ENCODE assay signal across 8 cellular contexts in genomic region chr12:74537707-74538385, GRCh38. TPM values are rescaled to one million over a fixed set of nuclear protein-coding genes. Genes with fewer than 3 reads are reported as not detected.
A peak's percentile ranks its signal among the peaks of the same experiment; 100 is the strongest.
DNase-seq lines count a peak whose midpoint lies in the region; ATAC-seq and TF ChIP-seq lines count a peak whose summit lies in the region.

TSS of gene ATXN7L3B (plus strand) at chr12:74537835. CDS start at chr12:74538113, 278 bp downstream.

- peak within 1 kb of the TSS; percentile 93 for H3K27ac ChIP-seq in RWPE1

- DNase-seq in EH (ENCODE audit: low read depth) (peak; percentile 95), GOT3 (lab: John Stamatoyannopoulos, UW) (peak; percentile 53), LNCaP clone FGC (ENCODE audit: low read depth) (peak; percentile 81), RWPE1 (ENCODE audit: low spot score) (peak; percentile 93), fibroblast of peridontal ligament (ENCODE audit: extremely low read depth) (peak; percentile 92)
- peak; percentile 94 for DNase-seq in activated T-helper 2 cell treated with anti-CD3 and anti-CD28 coated beads, Interferon-gamma antibody, Interleukin-2, Interleukin-4, amounts not matched to agents 10 μg/mL and 5 μg/mL and 100 μg/mL, durations not matched to agents 14 hours and 24 hours and 36 hours (ENCODE audit: low spot score)
- peak; percentile 94 for DNase-seq in natural killer cell treated with Interleukin-12 subunit alpha and Interleukin-12 subunit beta and Interleukin-15 and Interleukin-18, amount 100 ng/mL, for 72 hours (ENCODE audit: low spot score)
- DNase-seq in stimulated activated naive CD8-positive, alpha-beta T cell treated with anti-CD3 and anti-CD28 coated beads, Interleukin-15, Interleukin-2, amounts not matched to agents 100 U/mL and 50 U/mL, for 24 hours = peak; percentile 96

- peak; percentile 100 for ATAC-seq in natural killer cell treated with Interleukin-12 subunit alpha and Interleukin-12 subunit beta and Interleukin-15 and Interleukin-18, amount 100 ng/mL, for 72 hours
- ATAC-seq in stimulated activated naive CD8-positive, alpha-beta T cell treated with anti-CD3 and anti-CD28 coated beads, Interleukin-15, Interleukin-2, amounts not matched to agents 100 U/mL and 50 U/mL, for 24 hours = peak; percentile 98

- POLR2A ChIA-PET in RWPE1 (lab: Yijun Ruan, JAX; ENCODE audit: low non-redundant PET) = no interaction called here

- CTCF ChIA-PET in RWPE1 (lab: Yijun Ruan, JAX) = interaction anchor here (0.6 kb wide), 1 partner anchor 1010 kb away, joined by 4 read pairs; no protein-coding TSS in a partner anchor

- H3K4me3 ChIP-seq in LNCaP clone FGC (ENCODE audit: low read depth, low read length) = peak within 1 kb of the TSS; percentile 94

- no peaks in the 10 kb centered on the region for H3K27me3 Mint-ChIP-seq in activated T-helper 2 cell treated with anti-CD3 and anti-CD28 coated beads, Interferon-gamma antibody, Interleukin-2, Interleukin-4, amounts not matched to agents 10 μg/mL and 5 μg/mL and 100 μg/mL, durations not matched to agents 14 hours and 24 hours and 36 hours (ENCODE audit: low read depth)
- H3K27me3 Mint-ChIP-seq in natural killer cell treated with Interleukin-12 subunit alpha and Interleukin-12 subunit beta and Interleukin-15 and Interleukin-18, amount 100 ng/mL, for 72 hours = no peaks in the 10 kb centered on the region

- H3K36me3 Mint-ChIP-seq in activated T-helper 2 cell treated with anti-CD3 and anti-CD28 coated beads, Interferon-gamma antibody, Interleukin-2, Interleukin-4, amounts not matched to agents 10 μg/mL and 5 μg/mL and 100 μg/mL, durations not matched to agents 14 hours and 24 hours and 36 hours (ENCODE audit: low read depth) = peaks cover 51% of the 10 kb centered on the region
- peaks cover 17% of the 10 kb centered on the region for H3K36me3 Mint-ChIP-seq in natural killer cell treated with Interleukin-12 subunit alpha and Interleukin-12 subunit beta and Interleukin-15 and Interleukin-18, amount 100 ng/mL, for 72 hours

- peaks cover 39% of the 10 kb centered on the region for H3K4me1 Mint-ChIP-seq in activated T-helper 2 cell treated with anti-CD3 and anti-CD28 coated beads, Interferon-gamma antibody, Interleukin-2, Interleukin-4, amounts not matched to agents 10 μg/mL and 5 μg/mL and 100 μg/mL, durations not matched to agents 14 hours and 24 hours and 36 hours (ENCODE audit: low read depth)
- H3K4me1 Mint-ChIP-seq in natural killer cell treated with Interleukin-12 subunit alpha and Interleukin-12 subunit beta and Interleukin-15 and Interleukin-18, amount 100 ng/mL, for 72 hours (ENCODE audit: low read depth in 2 of 2) = peaks cover 42 to 56% of the 10 kb centered on the region in 2 donors

- H3K9me3 Mint-ChIP-seq in activated T-helper 2 cell treated with anti-CD3 and anti-CD28 coated beads, Interferon-gamma antibody, Interleukin-2, Interleukin-4, amounts not matched to agents 10 μg/mL and 5 μg/mL and 100 μg/mL, durations not matched to agents 14 hours and 24 hours and 36 hours = no peaks in the 10 kb centered on the region
- no peaks in the 10 kb centered on the region for H3K9me3 Mint-ChIP-seq in natural killer cell treated with Interleukin-12 subunit alpha and Interleukin-12 subunit beta and Interleukin-15 and Interleukin-18, amount 100 ng/mL, for 72 hours

- TF ChIP-seq CTCF in LNCaP clone FGC (IDR thresholded peaks at IDR 0.05; ENCODE audit: control insufficient read depth, extremely low read depth, insufficient read depth) (0 out of 2 replicates have a peak, but pooled peaks have one; percentile 14), RWPE1 (conservative IDR thresholded peaks at IDR 0.05; ENCODE audit: low read depth) (no peak)

- intact Hi-C loops in activated T-helper 2 cell treated with anti-CD3 and anti-CD28 coated beads, Interferon-gamma antibody, Interleukin-2, Interleukin-4, amounts not matched to agents 10 μg/mL and 5 μg/mL and 100 μg/mL, durations not matched to agents 14 hours and 24 hours and 36 hours (cut with micrococcal nuclease) = loop anchor here (2.0 to 10.0 kb wide), 4 partner anchors 126 to 1544 kb away; partner anchors contain the start of gene NAP1L1

- peak within 1 kb of the TSS; percentile 97 for H3K27ac Mint-ChIP-seq in activated T-helper 2 cell treated with anti-CD3 and anti-CD28 coated beads, Interferon-gamma antibody, Interleukin-2, Interleukin-4, amounts not matched to agents 10 μg/mL and 5 μg/mL and 100 μg/mL, durations not matched to agents 14 hours and 24 hours and 36 hours
- peak within 1 kb of the TSS; percentile 96 to 100 for H3K27ac Mint-ChIP-seq in natural killer cell treated with Interleukin-12 subunit alpha and Interleukin-12 subunit beta and Interleukin-15 and Interleukin-18, amount 100 ng/mL, for 72 hours

- peak within 1 kb of the TSS; percentile 94 for H3K4me3 Mint-ChIP-seq in activated T-helper 2 cell treated with anti-CD3 and anti-CD28 coated beads, Interferon-gamma antibody, Interleukin-2, Interleukin-4, amounts not matched to agents 10 μg/mL and 5 μg/mL and 100 μg/mL, durations not matched to agents 14 hours and 24 hours and 36 hours (ENCODE audit: low read depth)
- peak within 1 kb of the TSS; percentile 99 for H3K4me3 Mint-ChIP-seq in natural killer cell treated with Interleukin-12 subunit alpha and Interleukin-12 subunit beta and Interleukin-15 and Interleukin-18, amount 100 ng/mL, for 72 hours

RNA-seq across cellular contexts. Expression of gene ATXN7L3B, which starts in this region (rescaled TPM):
- 23.8 and 24.3 TPM in 2 replicates for total RNA-seq in activated T-helper 2 cell treated with anti-CD3 and anti-CD28 coated beads, Interferon-gamma antibody, Interleukin-2, Interleukin-4, amounts not matched to agents 10 μg/mL and 5 μg/mL and 100 μg/mL, durations not matched to agents 14 hours and 24 hours and 36 hours
- total RNA-seq in natural killer cell treated with Interleukin-12 subunit alpha and Interleukin-12 subunit beta and Interleukin-15 and Interleukin-18, amount 100 ng/mL, for 72 hours = 10 to 100 TPM; 18.4 to 22.0 TPM

Comparison
In these comparisons a context has a peak if more than half of its experiments do, and no peak if none do; other contexts are left out.
1. Peak in every context shown above with its lines: DNase-seq, ATAC-seq, H3K4me3 ChIP-seq and H3K27ac ChIP-seq.